In genomic region chr10:78072504-78072903, GRCh38 we compare ENCODE assay signal across 9 cellular contexts.
"Had no signal": no experiment of that assay in that cellular context is flagged by ENCODE, and none has a peak within 500 bp of the region (broad histone marks: within the 10 kb centered on the region; RNA-seq: fewer than 3 reads in every experiment).

No MANE protein-coding gene starts in this region.

- H3K4me3 ChIP-seq: GM23248, HAP-1 had no signal

- H3K27ac Mint-ChIP-seq: HFFc6 had no signal

- H3K36me3 ChIP-seq: HAP-1 had no signal

- H3K9me3 ChIP-seq: HAP-1 had no signal

- H3K4me1 ChIP-seq: HAP-1 had no signal

- H3K9ac ChIP-seq: GM23248 had no signal

- ATAC-seq: HCT116 had no signal

- H2AFZ ChIP-seq: GM23248 had no signal

- H3K27ac ChIP-seq: GM23248, HL-60 had no signal

- H3K4me3 Mint-ChIP-seq: HFFc6 had no signal

- DNase-seq: GM23248, GOT3, H7, HFFc6, IMR-90, KBM-7 had no signal
